Comparison of ENCODE assay signal across 12 cellular contexts in the genomic region with DNA sequence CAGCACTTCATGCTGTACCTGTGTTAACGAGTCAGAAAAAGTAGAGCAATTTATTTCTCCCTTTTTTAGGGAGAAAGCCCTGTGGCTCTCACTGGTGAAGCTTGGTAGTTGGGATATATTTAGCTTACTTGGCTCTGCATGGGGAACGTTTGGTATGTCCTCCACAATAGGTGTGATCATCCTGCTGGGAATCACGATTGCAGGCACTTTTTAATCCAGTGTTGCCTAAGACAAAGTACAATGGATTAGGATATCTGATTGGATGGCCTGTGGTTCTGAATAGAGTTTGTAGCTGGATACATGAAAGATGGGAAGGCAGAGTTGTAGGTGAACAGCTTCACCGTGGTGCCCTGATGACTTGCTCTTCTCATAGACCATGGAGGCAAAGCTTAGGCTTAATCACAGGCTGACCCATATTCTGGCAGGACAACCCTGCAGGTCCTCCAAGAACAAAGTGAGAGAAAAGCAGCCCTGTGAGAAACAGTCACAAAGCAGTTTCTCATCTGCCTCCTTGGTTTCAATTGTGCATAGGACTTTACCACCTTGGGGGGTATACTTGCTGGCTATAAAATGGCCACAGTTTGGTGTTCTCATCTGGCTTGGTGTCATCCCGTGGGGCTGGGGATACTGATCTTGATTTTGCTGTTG. TPM values are rescaled to one million over a fixed set of nuclear protein-coding genes. Genes with fewer than 3 reads are reported as not detected.
DNase-seq lines count a peak whose midpoint lies in the region; ATAC-seq, FAIRE-seq and TF ChIP-seq lines count a peak whose summit lies in the region.
"Had no signal": no experiment of that assay in that cellular context is flagged by ENCODE, and none has a peak within 500 bp of the region (broad histone marks: within the 10 kb centered on the region; RNA-seq: fewer than 3 reads in every experiment).

No MANE protein-coding gene starts in this region.

- DNase-seq in H7, result peak; percentile 45
- no peak for DNase-seq in WTC11 (ENCODE audit: low spot score)
- DNase-seq in cardiac muscle cell (ENCODE audit: low read depth in 1 of 2, low spot score in 1 of 2), result no peak
- DNase-seq in gastrocnemius medialis, result no peak
- no peak for DNase-seq in chondrocyte (ENCODE audit: low spot score)
- DNase-seq in amygdala (lab: John Stamatoyannopoulos, UW), result no peak
- DNase-seq in RCC 7860 (ENCODE audit: low spot score), result no peak
- DNase-seq: IMR-90, NCI-H446 had no signal

- H3K36me3 ChIP-seq in H7 (replicated peaks; ENCODE audit: control insufficient read depth, insufficient read depth, low read length) (peaks cover 22% of the 10 kb centered on the region), cardiac muscle cell (peaks cover 19% of the 10 kb centered on the region), gastrocnemius medialis (peaks cover 2 to 17% of the 10 kb centered on the region in 2 donors)

- peaks cover 75% of the 10 kb centered on the region for H3K4me1 Mint-ChIP-seq in WTC11
- peaks cover 12% of the 10 kb centered on the region for H3K4me1 Mint-ChIP-seq in chondrocyte (ENCODE audit: low read depth)

- H3K27ac Mint-ChIP-seq in WTC11 (peak overlapping the region; percentile 85), chondrocyte (ENCODE audit: unreplicated experiment) (no peak overlapping the region)

- no peaks in the 10 kb centered on the region for H3K27me3 ChIP-seq in H7 (ENCODE audit: control insufficient read depth, insufficient read depth, low read length)
- no peaks in the 10 kb centered on the region for H3K27me3 ChIP-seq in cardiac muscle cell
- H3K27me3 ChIP-seq in gastrocnemius medialis, result no peaks in the 10 kb centered on the region

- intact Hi-C loops in gastrocnemius medialis (cut with DNase I; ENCODE audit: low total_unique reads), result no loop called here

- ATAC-seq in WTC11, result peak; percentile 49
- peak; percentile 8 to 23 for ATAC-seq in gastrocnemius medialis
- ATAC-seq: SK-N-SH treated with all-trans-retinoic acid at 6 μM for 48 hours had no signal

- H3K36me3 Mint-ChIP-seq in WTC11, result peaks cover 63% of the 10 kb centered on the region
- peaks cover 25% of the 10 kb centered on the region for H3K36me3 Mint-ChIP-seq in chondrocyte (ENCODE audit: low read depth)

- POLR2A ChIA-PET in WTC11 (lab: Charles Lee), result no interaction called here

- H3K9me3 ChIP-seq in cardiac muscle cell (ENCODE audit: low read depth), result no peaks in the 10 kb centered on the region
- no peaks in the 10 kb centered on the region for H3K9me3 ChIP-seq in gastrocnemius medialis

- CTCF ChIA-PET in WTC11 (lab: Charles Lee), result no interaction called here

- FAIRE-seq in RCC 7860 (lab: Jason Lieb, UNC), result no peak
- FAIRE-seq: G401.6 had no signal

- TF ChIP-seq POLR2A in gastrocnemius medialis (IDR thresholded peaks at IDR 0.05), result no peak

- peaks cover 10% of the 10 kb centered on the region for H3K4me1 ChIP-seq in cardiac muscle cell (ENCODE audit: low read depth)
- peaks cover 25 to 30% of the 10 kb centered on the region in 2 donors for H3K4me1 ChIP-seq in gastrocnemius medialis

- in situ Hi-C loops in gastrocnemius medialis (cut with MboI; ENCODE audit: low sequenced_read_pairs in 4 of 4), result loop anchor here in 3 of 4 donors (10.0 to 25.0 kb wide), 2 partner anchors 242 to 304 kb away; partner anchors contain the start of genes ETFBKMT (in 2 of the 3) and AMN1 (in 1 of the 3)

- H3K27me3 Mint-ChIP-seq in WTC11 (ENCODE audit: low read depth) (no peaks in the 10 kb centered on the region), chondrocyte (ENCODE audit: low read depth) (no peaks in the 10 kb centered on the region)

- H3K27ac ChIP-seq in cardiac muscle cell (peak overlapping the region; percentile 59), gastrocnemius medialis (peak overlapping the region in 3 of 4 donors; percentile 0 to 42 (median 28))
- H3K27ac ChIP-seq: epithelial cell of prostate had no signal

- H3K9me3 Mint-ChIP-seq in WTC11 (peaks cover 20% of the 10 kb centered on the region), chondrocyte (ENCODE audit: low read depth) (peaks cover 6% of the 10 kb centered on the region)

- H3K4me3 ChIP-seq in H7 (ENCODE audit: insufficient read depth, low read depth, low read length) (no peak overlapping the region), cardiac muscle cell (no peak overlapping the region), gastrocnemius medialis (no peak overlapping the region)

- H3K4me3 Mint-ChIP-seq in WTC11 (no peak overlapping the region), chondrocyte (ENCODE audit: unreplicated experiment) (no peak overlapping the region)

- TF ChIP-seq CTCF in WTC11 (IDR thresholded peaks at IDR 0.05), result no peak
- no peak for TF ChIP-seq CTCF in cardiac muscle cell (IDR thresholded peaks at IDR 0.05; ENCODE audit: low read depth, low read length)
- no peak for TF ChIP-seq CTCF in gastrocnemius medialis (IDR thresholded peaks at IDR 0.05 in 4 of 5, conservative IDR thresholded peaks at IDR 0.05 in 1 of 5)
- no peak for TF ChIP-seq CTCF in chondrocyte (IDR thresholded peaks at IDR 0.05)

TF ChIP-seq in WTC11, 78 proteins besides CTCF, POLR2A, EP300 and RAD21:
- TF ChIP-seq JUN (CRISPR knock-in tag; IDR thresholded peaks at IDR 0.05), result no peak
- TF ChIP-seq, protein P1, sequence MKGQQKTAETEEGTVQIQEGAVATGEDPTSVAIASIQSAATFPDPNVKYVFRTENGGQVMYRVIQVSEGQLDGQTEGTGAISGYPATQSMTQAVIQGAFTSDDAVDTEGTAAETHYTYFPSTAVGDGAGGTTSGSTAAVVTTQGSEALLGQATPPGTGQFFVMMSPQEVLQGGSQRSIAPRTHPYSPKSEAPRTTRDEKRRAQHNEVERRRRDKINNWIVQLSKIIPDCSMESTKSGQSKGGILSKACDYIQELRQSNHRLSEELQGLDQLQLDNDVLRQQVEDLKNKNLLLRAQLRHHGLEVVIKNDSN (CRISPR knock-in tag; IDR thresholded peaks at IDR 0.05), result no peak
- no peak for TF ChIP-seq ZBTB43 (CRISPR knock-in tag; IDR thresholded peaks at IDR 0.05)
- TF ChIP-seq, protein P2, sequence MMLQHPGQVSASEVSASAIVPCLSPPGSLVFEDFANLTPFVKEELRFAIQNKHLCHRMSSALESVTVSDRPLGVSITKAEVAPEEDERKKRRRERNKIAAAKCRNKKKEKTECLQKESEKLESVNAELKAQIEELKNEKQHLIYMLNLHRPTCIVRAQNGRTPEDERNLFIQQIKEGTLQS (CRISPR knock-in tag; conservative IDR thresholded peaks at IDR 0.05), result no peak

RNA-seq across cellular contexts. Expression of gene RESF1, which starts 7.5 kb away (rescaled TPM):
- 51.8 and 69.6 TPM in 2 replicates for total RNA-seq in H7 (2014; rRNA removed; shearing (Covaris generic))
- 78.1 to 91.4 TPM (median 79.9 TPM) in 3 replicates for total RNA-seq in WTC11 (2021)
- total RNA-seq in cardiac muscle cell, result 39.6 and 49.0 TPM in 2 replicates
- polyA plus RNA-seq in cardiac muscle cell, result 15.7 and 20.9 TPM in 2 replicates
- 10 to 100 TPM; 16.0 to 31.7 (median 17.7) TPM for total RNA-seq in gastrocnemius medialis
- 15.7 to 17.9 TPM (median 16.9 TPM) in 3 replicates for total RNA-seq in chondrocyte
